ENCODE assay signal across 8 cellular contexts in the genomic region with DNA sequence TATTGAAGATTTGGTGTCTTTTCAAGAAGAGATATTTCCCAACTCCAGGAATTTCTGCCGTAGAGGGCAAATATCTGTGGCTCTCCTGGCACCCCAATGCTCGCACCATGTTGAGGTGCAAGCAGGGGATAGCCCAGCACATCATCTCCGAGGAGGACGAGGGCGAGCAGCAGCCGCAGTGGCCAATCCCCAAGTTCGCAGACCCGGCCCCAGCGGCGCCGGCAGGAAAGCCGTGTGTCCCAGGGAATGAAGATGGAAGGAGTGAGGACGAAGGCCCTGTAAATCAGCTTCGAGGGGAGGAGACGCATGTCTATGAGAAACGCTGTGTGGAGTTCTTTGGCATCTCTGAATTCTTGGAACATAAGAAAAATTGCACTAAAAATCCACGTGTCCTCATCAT.
"Had no signal": no experiment of that assay in that cellular context is flagged by ENCODE, and none has a peak within 500 bp of the region (broad histone marks: within the 10 kb centered on the region; RNA-seq: fewer than 3 reads in every experiment).

No MANE protein-coding gene starts in this region.

- DNase-seq: GM23248, GOT3, H7, H9, HCEC 1CT, HFFc6 had no signal

- H2AFZ ChIP-seq: GM23248 had no signal

- H3K27ac Mint-ChIP-seq: H9, HFFc6 had no signal

- H3K9me3 ChIP-seq: HAP-1 had no signal

- H3K27ac ChIP-seq: GM23248 had no signal

- H3K4me3 ChIP-seq: GM23248, HAP-1 had no signal

- H3K4me3 Mint-ChIP-seq: H9, HFFc6 had no signal

- H3K36me3 ChIP-seq: HAP-1 had no signal

- ATAC-seq: HCT116 had no signal

- H3K4me1 ChIP-seq: HAP-1 had no signal

- H3K9me3 Mint-ChIP-seq: H9 had no signal
